Comparison of ENCODE assay signal across 9 cellular contexts in genomic region chr7:129781128-129781855, GRCh38.
DNase-seq lines count a peak whose midpoint lies in the region; ATAC-seq and TF ChIP-seq lines count a peak whose summit lies in the region.
"Had no signal": no experiment of that assay in that cellular context is flagged by ENCODE, and none has a peak within 500 bp of the region (broad histone marks: within the 10 kb centered on the region; RNA-seq: fewer than 3 reads in every experiment).

No MANE protein-coding gene starts in this region.

- H3K36me3 Mint-ChIP-seq in progenitor cell of endocrine pancreas (ENCODE audit: insufficient read depth) = peaks cover 2% of the 10 kb centered on the region

- WGBS in body of pancreas, 2 donors = 2 to 4% methylated on average over 14 to 40 of the region's 40 CpGs

- ATAC-seq in body of pancreas (no peak), HG02973 (IDR thresholded peaks at IDR 0.05; ENCODE audit: unreplicated experiment) (no peak), HG03039 (IDR thresholded peaks at IDR 0.05; ENCODE audit: unreplicated experiment) (no peak)

- H3K9me3 Mint-ChIP-seq in progenitor cell of endocrine pancreas (ENCODE audit: low read depth) = no peaks in the 10 kb centered on the region

- peak overlapping the region in 1 of 4 donors; percentile 98 for H3K27ac ChIP-seq in body of pancreas

- peak overlapping the region; percentile 36 to 57 for H3K4me3 ChIP-seq in body of pancreas

- H3K36me3 ChIP-seq in body of pancreas (replicated peaks in 1 of 2; ENCODE audit: insufficient read depth in 1 of 2, low read depth in 2 of 2) = no peaks in the 10 kb centered on the region

- H3K9me3 ChIP-seq in body of pancreas = no peaks in the 10 kb centered on the region

- DNase-seq in DMS153 (lab: John Stamatoyannopoulos, UW) = peak; percentile 20
- DNase-seq in DMS153 treated with DMSO at 0.1 percent for 48 hours (lab: John Stamatoyannopoulos, UW; ENCODE audit: unreplicated experiment) = no peak
- DNase-seq in NCI-H524 (lab: John Stamatoyannopoulos, UW) = peak; percentile 58 to 67
- DNase-seq in body of pancreas = peak in 2 of 4 donors; percentile 52 to 67
- DNase-seq in progenitor cell of endocrine pancreas (ENCODE audit: low spot score, unreplicated experiment) = no peak
- DNase-seq in hepatic stellate cell (ENCODE audit: low spot score) = no peak
- DNase-seq: effector CD8-positive, alpha-beta T cell had no signal

- peaks cover 0 to 34% of the 10 kb centered on the region in 2 donors for H3K27me3 ChIP-seq in body of pancreas

- no peak for TF ChIP-seq POLR2A in body of pancreas (IDR thresholded peaks at IDR 0.05)

- TF ChIP-seq CTCF in body of pancreas (IDR thresholded peaks at IDR 0.05) (no peak), progenitor cell of endocrine pancreas (IDR thresholded peaks at IDR 0.05; ENCODE audit: unreplicated experiment) (no peak)

- peak overlapping the region; percentile 92 for H3K27ac Mint-ChIP-seq in progenitor cell of endocrine pancreas

- H3K4me1 Mint-ChIP-seq in progenitor cell of endocrine pancreas (ENCODE audit: low read depth) = peaks cover 11% of the 10 kb centered on the region

- peaks cover 66% of the 10 kb centered on the region for H3K4me1 ChIP-seq in body of pancreas

- peak overlapping the region; percentile 75 for H3K4me3 Mint-ChIP-seq in progenitor cell of endocrine pancreas (ENCODE audit: low read depth)

- intact Hi-C loops in body of pancreas (cut with DNase I) = no loop called here

- H3K27me3 Mint-ChIP-seq in progenitor cell of endocrine pancreas = peaks cover 64% of the 10 kb centered on the region

Comparison
In these comparisons a context has a peak if more than half of its experiments do, and no peak if none do; other contexts are left out.
1. DNase-seq: peak in DMS153 (single experiment) and NCI-H524 (2 of 2); none in DMS153 treated with DMSO at 0.1 percent for 48 hours (single experiment), progenitor cell of endocrine pancreas (single experiment) and hepatic stellate cell (single experiment).